In genomic region chr12:32595251-32595650, GRCh38 we compare ENCODE assay signal across 18 cellular contexts.
A peak's percentile ranks its signal among the peaks of the same experiment; 100 is the strongest.
DNase-seq lines count a peak whose midpoint lies in the region; FAIRE-seq and TF ChIP-seq lines count a peak whose summit lies in the region.
"Had no signal": no experiment of that assay in that cellular context is flagged by ENCODE, and none has a peak within 500 bp of the region (broad histone marks: within the 10 kb centered on the region; RNA-seq: fewer than 3 reads in every experiment).

No MANE protein-coding gene starts in this region.

- no peak overlapping the region for H3K9ac ChIP-seq in mesenchymal stem cell (ENCODE audit: low read length)
- H3K9ac ChIP-seq: BLaER1 treated with 17β-estradiol and CSF1 and Interleukin-3, amounts not matched to agents 10 nM and 100 nM had no signal

- H3K27me3 ChIP-seq in bronchial epithelial cell (ENCODE audit: control insufficient read depth, insufficient read depth, low read length) = no peaks in the 10 kb centered on the region
- H3K27me3 ChIP-seq in mesenchymal stem cell (ENCODE audit: control insufficient read depth in 1 of 2, insufficient read depth in 1 of 2, low read length in 2 of 2) = no peaks in the 10 kb centered on the region
- H3K27me3 ChIP-seq: BLaER1 treated with 17β-estradiol and CSF1 and Interleukin-3, amounts not matched to agents 10 nM and 100 nM had no signal

- H3K79me1 ChIP-seq in mesenchymal stem cell (replicated peaks; ENCODE audit: low read length, poor library complexity, severe bottlenecking) = peaks cover 6% of the 10 kb centered on the region

- no peak overlapping the region for H4K8ac ChIP-seq in mesenchymal stem cell (ENCODE audit: low read length)

- H2AK5ac ChIP-seq in mesenchymal stem cell (ENCODE audit: low read length, severe bottlenecking) = no peak overlapping the region

- H3K14ac ChIP-seq in mesenchymal stem cell (ENCODE audit: low read length in 2 of 2) = no peak overlapping the region

- no peak overlapping the region for H2BK12ac ChIP-seq in mesenchymal stem cell (ENCODE audit: low read length in 2 of 2)

- no peak overlapping the region for H3K4ac ChIP-seq in mesenchymal stem cell (ENCODE audit: low read depth in 1 of 2, low read length in 2 of 2)

- no peak overlapping the region for H3K18ac ChIP-seq in mesenchymal stem cell (ENCODE audit: low read depth in 1 of 2, low read length in 2 of 2)

- no peaks in the 10 kb centered on the region for H3K9me3 ChIP-seq in mesenchymal stem cell (ENCODE audit: control insufficient read depth, low read length)
- H3K9me3 ChIP-seq: BLaER1 treated with 17β-estradiol and CSF1 and Interleukin-3, amounts not matched to agents 10 nM and 100 nM; lower lobe of right lung had no signal

- no peak for FAIRE-seq in bronchial epithelial cell (lab: Jason Lieb, UNC)
- no peak for FAIRE-seq in GM19239 (lab: Jason Lieb, UNC)

- H2BK120ac ChIP-seq in mesenchymal stem cell (ENCODE audit: low read depth, low read length) = no peak overlapping the region

- DNase-seq in Daoy (ENCODE audit: low read depth) (peak; percentile 74), LHCN-M2 (ENCODE audit: low read depth) (peak; percentile 51), bronchial epithelial cell (ENCODE audit: low read depth) (peak; percentile 51), mesenchymal stem cell (peak; percentile 83), NCI-H1694 treated with DMSO at 0.1 percent for 48 hours (lab: John Stamatoyannopoulos, UW) (no peak), GM19239 (ENCODE audit: insufficient read length, low spot score) (no peak), NCI-H82 (lab: John Stamatoyannopoulos, UW) (no peak)
- no peak for DNase-seq in stimulated activated CD4-positive, alpha-beta T cell treated with anti-CD3 and anti-CD28 coated beads, Interleukin-4, amount 100 ng/mL, for 24 hours
- DNase-seq: activated effector memory CD4-positive, alpha-beta T cell treated with anti-CD3 and anti-CD28 coated beads, Interleukin-2, amount 50 U/mL, for 16 hours; anterior cingulate cortex; DMS153; lower lobe of right lung; MV-4-11; naive thymus-derived CD8-positive, alpha-beta T cell; NCI-H2081 treated with DMSO at 0.1 percent for 48 hours; RPMI8226; stimulated activated CD4-positive, alpha-beta T cell treated with anti-CD3 and anti-CD28 coated beads, Interleukin-15, amount 100 ng/mL, for 24 hours had no signal

- no peaks in the 10 kb centered on the region for H3K4me1 ChIP-seq in mesenchymal stem cell (ENCODE audit: control insufficient read depth, insufficient read depth, low read depth, low read length)
- H3K4me1 ChIP-seq: lower lobe of right lung had no signal

- H3K27ac ChIP-seq in mesenchymal stem cell (ENCODE audit: low read length, poor library complexity, severe bottlenecking) = no peak overlapping the region
- H3K27ac ChIP-seq: BLaER1 treated with 17β-estradiol and CSF1 and Interleukin-3, amounts not matched to agents 10 nM and 100 nM; lower lobe of right lung had no signal

- 44% methylated on average over 2 of the region's 2 CpGs for WGBS in mesenchymal stem cell

- no peak overlapping the region for H2AFZ ChIP-seq in mesenchymal stem cell (ENCODE audit: low read depth, low read length)

- no peak overlapping the region for H3K4me3 ChIP-seq in bronchial epithelial cell (ENCODE audit: low read depth, low read length)
- H3K4me3 ChIP-seq in mesenchymal stem cell (ENCODE audit: insufficient read depth in 1 of 2, low read depth in 1 of 2, low read length in 2 of 2) = no peak overlapping the region
- H3K4me3 ChIP-seq: BLaER1 treated with 17β-estradiol and CSF1 and Interleukin-3, amounts not matched to agents 10 nM and 100 nM; lower lobe of right lung had no signal

- H3K36me3 ChIP-seq in bronchial epithelial cell (ENCODE audit: control insufficient read depth, insufficient read depth, low read length) (no peaks in the 10 kb centered on the region), mesenchymal stem cell (ENCODE audit: control insufficient read depth in 1 of 2, insufficient read depth in 2 of 2, low read depth in 1 of 2, low read length in 2 of 2) (peaks cover 5 to 9% of the 10 kb centered on the region in 2 experiments)

- H2BK15ac ChIP-seq in mesenchymal stem cell (ENCODE audit: low read depth, poor library complexity, severe bottlenecking) = no peak overlapping the region

- H3K4me2 ChIP-seq in mesenchymal stem cell (ENCODE audit: low read length, poor library complexity, severe bottlenecking) = no peak overlapping the region
- H3K4me2 ChIP-seq: BLaER1 treated with 17β-estradiol and CSF1 and Interleukin-3, amounts not matched to agents 10 nM and 100 nM had no signal

- TF ChIP-seq CTCF in bronchial epithelial cell (IDR thresholded peaks at IDR 0.05; ENCODE audit: insufficient read depth, low read length, severe bottlenecking) = no peak

- no peak overlapping the region for H2BK5ac ChIP-seq in mesenchymal stem cell (ENCODE audit: low read depth, low read length, poor library complexity, severe bottlenecking)

- no peak overlapping the region for H3K23ac ChIP-seq in mesenchymal stem cell (ENCODE audit: low read length in 2 of 2)

- no peak overlapping the region for H4K91ac ChIP-seq in mesenchymal stem cell (ENCODE audit: low read length)

Comparison
In these comparisons a context has a peak if more than half of its experiments do, and no peak if none do; other contexts are left out.
1. DNase-seq: peak in Daoy (single experiment), LHCN-M2 (single experiment), bronchial epithelial cell (single experiment) and mesenchymal stem cell (single experiment); none in NCI-H1694 treated with DMSO at 0.1 percent for 48 hours (single experiment), stimulated activated CD4-positive, alpha-beta T cell treated with anti-CD3 and anti-CD28 coated beads, Interleukin-4, amount 100 ng/mL, for 24 hours (single experiment), GM19239 (single experiment) and NCI-H82 (single experiment).